17 cellular contexts compared by ENCODE assay signal in genomic region chr4:8856835-8857590, GRCh38. TPM values are rescaled to one million over a fixed set of nuclear protein-coding genes. Genes with fewer than 3 reads are reported as not detected.
A peak's percentile ranks its signal among the peaks of the same experiment; 100 is the strongest.
DNase-seq lines count a peak whose midpoint lies in the region; ATAC-seq lines count a peak whose summit lies in the region.
"Had no signal": no experiment of that assay in that cellular context is flagged by ENCODE, and none has a peak within 500 bp of the region (broad histone marks: within the 10 kb centered on the region; RNA-seq: fewer than 3 reads in every experiment).

No MANE protein-coding gene starts in this region.

- no peaks in the 10 kb centered on the region for H3K9me3 Mint-ChIP-seq in activated CD4-positive, alpha-beta T cell treated with anti-CD3 and anti-CD28 coated beads, Interleukin-2, amount 10 ng/mL, durations not matched to agents 7 days and 5 days
- H3K9me3 Mint-ChIP-seq: mesothelial cell of epicardium had no signal

- no peak overlapping the region for H3K27ac ChIP-seq in stomach smooth muscle (ENCODE audit: low read length)
- H3K27ac ChIP-seq: psoas muscle had no signal

- H3K36me3 ChIP-seq in NT2/D1 (ENCODE audit: insufficient read depth, insufficient read length, low read length) (no peaks in the 10 kb centered on the region), stomach smooth muscle (ENCODE audit: control insufficient read depth in 2 of 2, insufficient read depth in 2 of 2, low read length in 2 of 2) (no peaks in the 10 kb centered on the region)

- peaks cover 47% of the 10 kb centered on the region for H3K27me3 Mint-ChIP-seq in activated CD4-positive, alpha-beta T cell treated with anti-CD3 and anti-CD28 coated beads, Interleukin-2, amount 10 ng/mL, durations not matched to agents 7 days and 5 days

- H3K36me3 Mint-ChIP-seq in activated CD4-positive, alpha-beta T cell treated with anti-CD3 and anti-CD28 coated beads, Interleukin-2, amount 10 ng/mL, durations not matched to agents 7 days and 5 days (ENCODE audit: low read depth) = no peaks in the 10 kb centered on the region
- H3K36me3 Mint-ChIP-seq: mesothelial cell of epicardium had no signal

- DNase-seq in activated CD4-positive, alpha-beta T cell treated with anti-CD3 and anti-CD28 coated beads, Interleukin-2, amount 10 ng/mL, durations not matched to agents 7 days and 5 days = no peak
- DNase-seq in activated CD4-positive, alpha-beta T cell treated with anti-CD3 and anti-CD28 coated beads, Interleukin-2, amount 50 U/mL, for 1 hour = no peak
- DNase-seq in NT2/D1 (ENCODE audit: low read depth, low spot score) (no peak), activated gamma-delta T cell treated with Interleukin-2 at 50 U/mL for 16 hours (no peak)
- DNase-seq: activated CD4-positive, CD25-positive, alpha-beta regulatory T cell treated with anti-CD3 and anti-CD28 coated beads, Interleukin-2, amount 50 U/mL, for 72 hours; activated effector memory CD4-positive, alpha-beta T cell treated with anti-CD3 and anti-CD28 coated beads, Interleukin-2, amount 50 U/mL, for 16 hours; cerebellar nuclear complex; NCI-H2171; psoas muscle; stimulated activated CD4-positive, alpha-beta T cell treated with anti-CD3 and anti-CD28 coated beads, Interleukin-4, amount 100 ng/mL, for 24 hours had no signal

- H3K4me3 Mint-ChIP-seq in activated CD4-positive, alpha-beta T cell treated with anti-CD3 and anti-CD28 coated beads, Interleukin-2, amount 10 ng/mL, durations not matched to agents 7 days and 5 days = no peak overlapping the region

- H3K4me1 ChIP-seq in NT2/D1 (ENCODE audit: insufficient read depth, insufficient read length) (peaks cover 41% of the 10 kb centered on the region), stomach smooth muscle (ENCODE audit: control insufficient read depth, insufficient read depth, low read length) (peaks cover 15% of the 10 kb centered on the region)
- H3K4me1 ChIP-seq: psoas muscle had no signal

- H3K9ac ChIP-seq in NT2/D1 (ENCODE audit: insufficient read length, low read depth) (peak overlapping the region; percentile 72), stomach smooth muscle (ENCODE audit: low read length in 2 of 2) (no peak overlapping the region)

- POLR2A ChIA-PET in activated CD4-positive, alpha-beta T cell treated with anti-CD3 and anti-CD28 coated beads, Interleukin-2, amount 10 ng/mL, durations not matched to agents 7 days and 5 days (lab: Charles Lee) = no interaction called here

- H3K4me3 ChIP-seq in NT2/D1 (ENCODE audit: insufficient read length, low read depth) (peak overlapping the region; percentile 40), iPS-11a (ENCODE audit: low read depth, low read length) (peak overlapping the region; percentile 17), stomach smooth muscle (ENCODE audit: low read length in 2 of 2) (peak overlapping the region; percentile 22 to 25)
- H3K4me3 ChIP-seq: psoas muscle had no signal

- CTCF ChIA-PET in activated CD4-positive, alpha-beta T cell treated with anti-CD3 and anti-CD28 coated beads, Interleukin-2, amount 10 ng/mL, durations not matched to agents 7 days and 5 days (lab: Charles Lee) = no interaction called here

- peaks cover 73% of the 10 kb centered on the region for H3K27me3 ChIP-seq in NT2/D1 (ENCODE audit: insufficient read depth, insufficient read length)
- peaks cover 54 to 72% of the 10 kb centered on the region in 2 donors for H3K27me3 ChIP-seq in stomach smooth muscle (ENCODE audit: control insufficient read depth in 1 of 2, insufficient read depth in 2 of 2, low read length in 2 of 2)

- H3K27ac Mint-ChIP-seq in activated CD4-positive, alpha-beta T cell treated with anti-CD3 and anti-CD28 coated beads, Interleukin-2, amount 10 ng/mL, durations not matched to agents 7 days and 5 days = peak overlapping the region; percentile 25
- H3K27ac Mint-ChIP-seq: mesothelial cell of epicardium had no signal

- peaks cover 3% of the 10 kb centered on the region for H3K4me1 Mint-ChIP-seq in activated CD4-positive, alpha-beta T cell treated with anti-CD3 and anti-CD28 coated beads, Interleukin-2, amount 10 ng/mL, durations not matched to agents 7 days and 5 days

- H3K9me3 ChIP-seq in NT2/D1 (ENCODE audit: insufficient read depth, low read length) = no peaks in the 10 kb centered on the region
- H3K9me3 ChIP-seq in stomach smooth muscle (ENCODE audit: control insufficient read depth in 2 of 2, low read length in 2 of 2) = peaks cover 2 to 3% of the 10 kb centered on the region in 2 donors
- H3K9me3 ChIP-seq: psoas muscle had no signal

- ATAC-seq in HG03432 (IDR thresholded peaks at IDR 0.05; ENCODE audit: unreplicated experiment) (no peak), GM19395 (IDR thresholded peaks at IDR 0.05; ENCODE audit: unreplicated experiment) (no peak)
- ATAC-seq: psoas muscle had no signal

RNA-seq across cellular contexts. Expression of gene HMX1, which starts 14.6 kb away (rescaled TPM):
- total RNA-seq in activated CD4-positive, alpha-beta T cell treated with anti-CD3 and anti-CD28 coated beads, Interleukin-2, amount 10 ng/mL, durations not matched to agents 7 days and 5 days = not detected
- total RNA-seq: A172, psoas muscle, subcutaneous adipose tissue had no signal
